ENCODE assay signal across 21 cellular contexts in the genomic region with DNA sequence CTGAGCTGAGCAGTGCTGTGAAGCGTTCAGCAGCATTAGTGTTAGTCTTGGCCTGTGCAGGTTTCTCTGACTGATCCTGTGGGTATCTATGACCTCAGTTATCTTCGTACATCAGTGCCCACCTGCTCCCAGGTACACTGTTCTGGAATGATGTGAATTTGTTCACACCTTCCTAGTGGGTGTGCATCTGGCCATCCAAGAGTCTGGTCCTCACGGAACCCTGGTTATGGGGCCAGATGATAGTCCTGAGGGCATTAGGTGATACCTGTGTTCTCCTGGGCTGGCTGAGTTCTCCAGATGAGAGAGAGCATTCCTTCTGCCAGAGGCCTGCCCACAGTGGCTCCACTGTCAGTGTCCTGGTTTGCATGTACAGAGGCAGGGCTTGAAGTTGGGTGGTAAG. TPM values are rescaled to one million over a fixed set of nuclear protein-coding genes. Genes with fewer than 3 reads are reported as not detected.
DNase-seq lines count a peak whose midpoint lies in the region; ATAC-seq, FAIRE-seq and TF ChIP-seq lines count a peak whose summit lies in the region.
"Had no signal": no experiment of that assay in that cellular context is flagged by ENCODE, and none has a peak within 500 bp of the region (broad histone marks: within the 10 kb centered on the region; RNA-seq: fewer than 3 reads in every experiment).

No MANE protein-coding gene starts in this region.

- peak overlapping the region; percentile 6 for H4K8ac ChIP-seq in trophoblast cell (ENCODE audit: low read depth, low read length)

- intact Hi-C loops in activated CD4-positive, alpha-beta T cell treated with anti-CD3 and anti-CD28 coated beads for 36 hours (cut with DNase I, micrococcal nuclease): no loop called here
- intact Hi-C loops in activated T-helper 1 cell treated with anti-CD3 and anti-CD28 coated beads, Interleukin-12 subunit alpha, Interleukin-12 subunit beta, Interleukin-2, Interleukin-4 antibody, amounts not matched to agents 30 ng/mL and 10 ng/mL and 1 ng/mL, durations not matched to agents 14 hours and 24 hours and 36 hours (cut with micrococcal nuclease): no loop called here

- peak overlapping the region; percentile 6 for H3K14ac ChIP-seq in trophoblast cell (ENCODE audit: low read length)

- peaks cover 13% of the 10 kb centered on the region for H3K36me3 Mint-ChIP-seq in activated CD4-positive, alpha-beta T cell treated with anti-CD3 and anti-CD28 coated beads for 36 hours (ENCODE audit: low read depth)
- H3K36me3 Mint-ChIP-seq in activated T-helper 1 cell treated with anti-CD3 and anti-CD28 coated beads, Interleukin-12 subunit alpha, Interleukin-12 subunit beta, Interleukin-2, Interleukin-4 antibody, amounts not matched to agents 30 ng/mL and 10 ng/mL and 1 ng/mL, durations not matched to agents 14 hours and 24 hours and 36 hours (ENCODE audit: low read depth): peaks cover 46% of the 10 kb centered on the region
- peaks cover 6 to 22% (median 11%) of the 10 kb centered on the region in 3 donors for H3K36me3 Mint-ChIP-seq in immature natural killer cell
- H3K36me3 Mint-ChIP-seq in nephron progenitor cell (ENCODE audit: low read depth): peaks cover 47% of the 10 kb centered on the region

- H3K18ac ChIP-seq in trophoblast cell (ENCODE audit: low read length): peak overlapping the region; percentile 60

- H3K27me3 ChIP-seq in trophoblast cell (ENCODE audit: insufficient read depth, low read length): no peaks in the 10 kb centered on the region
- H3K27me3 ChIP-seq: hepatocyte had no signal

- H3K4ac ChIP-seq in trophoblast cell (ENCODE audit: low read depth, low read length): peak overlapping the region; percentile 6

- H3K79me2 ChIP-seq in trophoblast cell (ENCODE audit: control insufficient read depth, insufficient read depth, low read length, poor library complexity): peaks cover 2% of the 10 kb centered on the region

- H3K27ac ChIP-seq in trophoblast cell (ENCODE audit: low read depth, low read length): peak overlapping the region; percentile 52
- H3K27ac ChIP-seq: 22Rv1, hepatocyte, HL-60 had no signal

- H3K23ac ChIP-seq in trophoblast cell (ENCODE audit: low read length): no peak overlapping the region

- H3K9me3 Mint-ChIP-seq in activated CD4-positive, alpha-beta T cell treated with anti-CD3 and anti-CD28 coated beads for 36 hours (ENCODE audit: low read depth): no peaks in the 10 kb centered on the region
- peaks cover 14% of the 10 kb centered on the region for H3K9me3 Mint-ChIP-seq in activated T-helper 1 cell treated with anti-CD3 and anti-CD28 coated beads, Interleukin-12 subunit alpha, Interleukin-12 subunit beta, Interleukin-2, Interleukin-4 antibody, amounts not matched to agents 30 ng/mL and 10 ng/mL and 1 ng/mL, durations not matched to agents 14 hours and 24 hours and 36 hours
- H3K9me3 Mint-ChIP-seq in immature natural killer cell (no peaks in the 10 kb centered on the region), nephron progenitor cell (peaks cover 17% of the 10 kb centered on the region)

- peaks cover 76% of the 10 kb centered on the region for H3K4me1 Mint-ChIP-seq in activated CD4-positive, alpha-beta T cell treated with anti-CD3 and anti-CD28 coated beads for 36 hours
- H3K4me1 Mint-ChIP-seq in activated T-helper 1 cell treated with anti-CD3 and anti-CD28 coated beads, Interleukin-12 subunit alpha, Interleukin-12 subunit beta, Interleukin-2, Interleukin-4 antibody, amounts not matched to agents 30 ng/mL and 10 ng/mL and 1 ng/mL, durations not matched to agents 14 hours and 24 hours and 36 hours (ENCODE audit: low read depth): peaks cover 54% of the 10 kb centered on the region
- H3K4me1 Mint-ChIP-seq in immature natural killer cell: peaks cover 93 to 96% of the 10 kb centered on the region in 2 donors
- H3K4me1 Mint-ChIP-seq in nephron progenitor cell: peaks cover 60% of the 10 kb centered on the region

- no peak for DNase-seq in activated CD4-positive, alpha-beta T cell treated with anti-CD3 and anti-CD28 coated beads for 36 hours
- DNase-seq in activated CD4-positive, alpha-beta T cell treated with anti-CD3 and anti-CD28 coated beads for 4 hours: no peak
- DNase-seq in activated T-helper 1 cell treated with anti-CD3 and anti-CD28 coated beads, Interleukin-12 subunit alpha, Interleukin-12 subunit beta, Interleukin-2, Interleukin-4 antibody, amounts not matched to agents 30 ng/mL and 10 ng/mL and 1 ng/mL, durations not matched to agents 14 hours and 24 hours and 36 hours (ENCODE audit: low spot score): no peak
- DNase-seq in immature natural killer cell (no peak), trophoblast cell (peak; percentile 92 to 97), nephron progenitor cell (no peak), frontal cortex (ENCODE audit: low spot score in 2 of 2) (no peak), anterior cingulate cortex (lab: John Stamatoyannopoulos, UW) (no peak)
- DNase-seq: activated CD4-positive, alpha-beta T cell treated with anti-CD3 and anti-CD28 coated beads, Interleukin-2, amount 50 U/mL, for 48 hours; activated gamma-delta T cell treated with Interleukin-2 at 50 U/mL for 16 hours; C1 segment of cervical spinal cord; DND-41; effector CD4-positive, alpha-beta T cell; NCI-H1092 treated with DMSO at 0.1 percent for 48 hours; NCI-H748 treated with DMSO at 0.1 percent for 48 hours; SK-N-SH had no signal

- H3K4me3 Mint-ChIP-seq in activated CD4-positive, alpha-beta T cell treated with anti-CD3 and anti-CD28 coated beads for 36 hours: no peak overlapping the region
- no peak overlapping the region for H3K4me3 Mint-ChIP-seq in activated T-helper 1 cell treated with anti-CD3 and anti-CD28 coated beads, Interleukin-12 subunit alpha, Interleukin-12 subunit beta, Interleukin-2, Interleukin-4 antibody, amounts not matched to agents 30 ng/mL and 10 ng/mL and 1 ng/mL, durations not matched to agents 14 hours and 24 hours and 36 hours
- H3K4me3 Mint-ChIP-seq in immature natural killer cell (peak overlapping the region in 3 of 5 donors; percentile 18 to 39 (median 35)), nephron progenitor cell (no peak overlapping the region)
- H3K4me3 Mint-ChIP-seq: stimulated activated naive CD8-positive, alpha-beta T cell treated with anti-CD3 and anti-CD28 coated beads, Interleukin-15, Interleukin-2, amounts not matched to agents 100 ng/mL and 50 ng/mL, for 24 hours had no signal

- H2BK120ac ChIP-seq in trophoblast cell (ENCODE audit: insufficient read depth, low read length, poor library complexity): peak overlapping the region; percentile 34

- POLR2A ChIA-PET in activated CD4-positive, alpha-beta T cell treated with anti-CD3 and anti-CD28 coated beads for 36 hours (lab: Charles Lee): no interaction called here

- H2BK12ac ChIP-seq in trophoblast cell (ENCODE audit: low read length): peak overlapping the region; percentile 75

- no peaks in the 10 kb centered on the region for H3K27me3 Mint-ChIP-seq in activated CD4-positive, alpha-beta T cell treated with anti-CD3 and anti-CD28 coated beads for 36 hours
- H3K27me3 Mint-ChIP-seq in activated T-helper 1 cell treated with anti-CD3 and anti-CD28 coated beads, Interleukin-12 subunit alpha, Interleukin-12 subunit beta, Interleukin-2, Interleukin-4 antibody, amounts not matched to agents 30 ng/mL and 10 ng/mL and 1 ng/mL, durations not matched to agents 14 hours and 24 hours and 36 hours (ENCODE audit: insufficient read depth): no peaks in the 10 kb centered on the region
- no peaks in the 10 kb centered on the region for H3K27me3 Mint-ChIP-seq in immature natural killer cell (ENCODE audit: low read depth in 3 of 3)
- H3K27me3 Mint-ChIP-seq in nephron progenitor cell (ENCODE audit: low read depth, poor library complexity): no peaks in the 10 kb centered on the region
- H3K27me3 Mint-ChIP-seq: stimulated activated naive CD8-positive, alpha-beta T cell treated with anti-CD3 and anti-CD28 coated beads, Interleukin-15, Interleukin-2, amounts not matched to agents 100 ng/mL and 50 ng/mL, for 24 hours had no signal

- H2AK5ac ChIP-seq in trophoblast cell (ENCODE audit: low read length): peak overlapping the region; percentile 83

- peak overlapping the region; percentile 29 for H3K27ac Mint-ChIP-seq in activated CD4-positive, alpha-beta T cell treated with anti-CD3 and anti-CD28 coated beads for 36 hours
- H3K27ac Mint-ChIP-seq in activated T-helper 1 cell treated with anti-CD3 and anti-CD28 coated beads, Interleukin-12 subunit alpha, Interleukin-12 subunit beta, Interleukin-2, Interleukin-4 antibody, amounts not matched to agents 30 ng/mL and 10 ng/mL and 1 ng/mL, durations not matched to agents 14 hours and 24 hours and 36 hours: peak overlapping the region; percentile 62
- H3K27ac Mint-ChIP-seq in immature natural killer cell: peak overlapping the region; percentile 74 to 85 (median 82)
- no peak overlapping the region for H3K27ac Mint-ChIP-seq in nephron progenitor cell
- H3K27ac Mint-ChIP-seq: stimulated activated naive CD8-positive, alpha-beta T cell treated with anti-CD3 and anti-CD28 coated beads, Interleukin-15, Interleukin-2, amounts not matched to agents 100 ng/mL and 50 ng/mL, for 24 hours had no signal

- H3K4me1 ChIP-seq in trophoblast cell (ENCODE audit: control insufficient read depth in 1 of 2, insufficient read depth in 2 of 2, low read length in 2 of 2): peaks cover 25 to 32% of the 10 kb centered on the region in 2 experiments

- H3K4me2 ChIP-seq in trophoblast cell (ENCODE audit: low read length): no peak overlapping the region
- H3K4me2 ChIP-seq: hepatocyte, SK-N-SH had no signal

- H3K79me1 ChIP-seq in trophoblast cell (ENCODE audit: low read length): peaks cover 15% of the 10 kb centered on the region

- H3K4me3 ChIP-seq in trophoblast cell (ENCODE audit: low read depth, low read length): no peak overlapping the region
- H3K4me3 ChIP-seq: hepatocyte had no signal

- no peak overlapping the region for H4K12ac ChIP-seq in trophoblast cell (ENCODE audit: low read depth, low read length)

- H3K36me3 ChIP-seq in trophoblast cell (ENCODE audit: control insufficient read depth in 1 of 2, insufficient read depth in 2 of 2, low read length in 2 of 2): no peaks in the 10 kb centered on the region

- ATAC-seq in activated CD4-positive, alpha-beta T cell treated with anti-CD3 and anti-CD28 coated beads for 36 hours: no peak
- ATAC-seq: Panc1 had no signal

- H3K9me3 ChIP-seq in trophoblast cell (ENCODE audit: insufficient read depth, low read depth, low read length): peaks cover 3% of the 10 kb centered on the region
- H3K9me3 ChIP-seq: SK-N-SH had no signal

- H3K9ac ChIP-seq in trophoblast cell (ENCODE audit: low read length): no peak overlapping the region
- H3K9ac ChIP-seq: SK-N-SH had no signal

- peak overlapping the region; percentile 15 for H2BK5ac ChIP-seq in trophoblast cell (ENCODE audit: low read depth, low read length, poor library complexity)

- TF ChIP-seq CTCF in nephron progenitor cell (IDR thresholded peaks at IDR 0.05): no peak

- H2AFZ ChIP-seq in trophoblast cell (ENCODE audit: insufficient read depth, low read length, poor library complexity): no peak overlapping the region
- H2AFZ ChIP-seq: hepatocyte had no signal

- no peak for FAIRE-seq in frontal cortex (lab: Jason Lieb, UNC)

- CTCF ChIA-PET in activated CD4-positive, alpha-beta T cell treated with anti-CD3 and anti-CD28 coated beads for 36 hours (lab: Charles Lee): interaction anchor here (5.0 kb wide), 1 partner anchor 8 kb away, joined by 23 read pairs; no protein-coding TSS in a partner anchor

- H4K91ac ChIP-seq in trophoblast cell (ENCODE audit: low read depth, low read length): peak overlapping the region; percentile 29

- WGBS in trophoblast cell (ENCODE audit: extremely low coverage, insufficient coverage, insufficient read length): no CpG with 5 or more reads among the region's 3 CpGs

RNA-seq across cellular contexts. Expression of a gene that starts 57.2 kb away (rescaled TPM):
- 10 to 100 TPM; 29.1 to 33.0 TPM for total RNA-seq in activated CD4-positive, alpha-beta T cell treated with anti-CD3 and anti-CD28 coated beads for 36 hours
- 54.6 and 55.7 TPM in 2 replicates for total RNA-seq in activated T-helper 1 cell treated with anti-CD3 and anti-CD28 coated beads, Interleukin-12 subunit alpha, Interleukin-12 subunit beta, Interleukin-2, Interleukin-4 antibody, amounts not matched to agents 30 ng/mL and 10 ng/mL and 1 ng/mL, durations not matched to agents 14 hours and 24 hours and 36 hours
- 100 to 1,000 TPM in 1 of 3 donors, 10 to 100 TPM in 2; 34.1 to 101 (median 35.0) TPM for polyA plus RNA-seq in immature natural killer cell
- 16.3 TPM in 2 replicates for polyA plus RNA-seq in trophoblast cell (2013)
- total RNA-seq in frontal cortex: 73.0 TPM

Comparison
In these comparisons a context has a peak if more than half of its experiments do, and no peak if none do; other contexts are left out.
1. DNase-seq: peak in trophoblast cell (2 of 2); none in activated CD4-positive, alpha-beta T cell treated with anti-CD3 and anti-CD28 coated beads for 36 hours (single experiment), activated CD4-positive, alpha-beta T cell treated with anti-CD3 and anti-CD28 coated beads for 4 hours (0 of 2), activated T-helper 1 cell treated with anti-CD3 and anti-CD28 coated beads, Interleukin-12 subunit alpha, Interleukin-12 subunit beta, Interleukin-2, Interleukin-4 antibody, amounts not matched to agents 30 ng/mL and 10 ng/mL and 1 ng/mL, durations not matched to agents 14 hours and 24 hours and 36 hours (single experiment), immature natural killer cell (0 of 3), nephron progenitor cell (single experiment), frontal cortex (0 of 2) and anterior cingulate cortex (0 of 58).
2. H3K4me3 Mint-ChIP-seq: peak in immature natural killer cell (3 of 5); none in activated CD4-positive, alpha-beta T cell treated with anti-CD3 and anti-CD28 coated beads for 36 hours (single experiment), activated T-helper 1 cell treated with anti-CD3 and anti-CD28 coated beads, Interleukin-12 subunit alpha, Interleukin-12 subunit beta, Interleukin-2, Interleukin-4 antibody, amounts not matched to agents 30 ng/mL and 10 ng/mL and 1 ng/mL, durations not matched to agents 14 hours and 24 hours and 36 hours (single experiment) and nephron progenitor cell (single experiment).